1 cellular context compared by ENCODE assay signal in the genomic region with DNA sequence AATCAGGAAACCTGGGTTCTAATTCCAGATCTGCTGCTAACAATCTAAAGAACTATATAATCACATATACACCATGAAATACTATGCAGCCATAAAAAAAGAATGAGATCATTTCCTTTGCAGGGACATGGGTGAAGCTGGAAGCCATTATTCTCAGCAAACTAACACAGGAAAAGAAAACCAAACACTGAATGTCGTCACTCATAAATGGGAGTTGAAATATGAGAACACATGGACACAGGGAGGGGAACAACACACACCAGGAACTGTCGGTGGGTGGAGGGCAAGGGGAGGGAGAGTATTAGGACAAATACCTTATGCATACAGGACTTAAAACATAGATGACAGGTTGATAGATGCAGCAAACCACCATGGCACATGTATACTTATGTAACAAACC.
TF ChIP-seq lines count a peak whose summit lies in the region.

No MANE protein-coding gene starts in this region.

TF ChIP-seq in WTC11, 78 proteins besides CTCF, POLR2A, EP300 and RAD21 (continued from another document):
- TF ChIP-seq, protein P1, sequence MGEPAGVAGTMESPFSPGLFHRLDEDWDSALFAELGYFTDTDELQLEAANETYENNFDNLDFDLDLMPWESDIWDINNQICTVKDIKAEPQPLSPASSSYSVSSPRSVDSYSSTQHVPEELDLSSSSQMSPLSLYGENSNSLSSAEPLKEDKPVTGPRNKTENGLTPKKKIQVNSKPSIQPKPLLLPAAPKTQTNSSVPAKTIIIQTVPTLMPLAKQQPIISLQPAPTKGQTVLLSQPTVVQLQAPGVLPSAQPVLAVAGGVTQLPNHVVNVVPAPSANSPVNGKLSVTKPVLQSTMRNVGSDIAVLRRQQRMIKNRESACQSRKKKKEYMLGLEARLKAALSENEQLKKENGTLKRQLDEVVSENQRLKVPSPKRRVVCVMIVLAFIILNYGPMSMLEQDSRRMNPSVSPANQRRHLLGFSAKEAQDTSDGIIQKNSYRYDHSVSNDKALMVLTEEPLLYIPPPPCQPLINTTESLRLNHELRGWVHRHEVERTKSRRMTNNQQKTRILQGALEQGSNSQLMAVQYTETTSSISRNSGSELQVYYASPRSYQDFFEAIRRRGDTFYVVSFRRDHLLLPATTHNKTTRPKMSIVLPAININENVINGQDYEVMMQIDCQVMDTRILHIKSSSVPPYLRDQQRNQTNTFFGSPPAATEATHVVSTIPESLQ (CRISPR knock-in tag; IDR thresholded peaks at IDR 0.05) = no peak
